Comparison of ENCODE assay signal across 9 cellular contexts in genomic region chr4:133147365-133147821, GRCh38. TPM values are rescaled to one million over a fixed set of nuclear protein-coding genes. Genes with fewer than 3 reads are reported as not detected.
DNase-seq lines count a peak whose midpoint lies in the region; ATAC-seq and TF ChIP-seq lines count a peak whose summit lies in the region.
"Had no signal": no experiment of that assay in that cellular context is flagged by ENCODE, and none has a peak within 500 bp of the region (broad histone marks: within the 10 kb centered on the region; RNA-seq: fewer than 3 reads in every experiment).

No MANE protein-coding gene starts in this region.

- H3K4me1 Mint-ChIP-seq in neural progenitor cell: peaks cover 41% of the 10 kb centered on the region

- H4K20me1 ChIP-seq in neural progenitor cell (ENCODE audit: low read depth): peaks cover 7% of the 10 kb centered on the region

- H3K36me3 Mint-ChIP-seq in neural progenitor cell: no peaks in the 10 kb centered on the region

- peak overlapping the region; percentile 81 for H2AFZ ChIP-seq in neural progenitor cell (replicated peaks)

- BruUV-seq in A673 (replicated peaks; lab: Mats Ljungman, UMichigan): no TSS peak

- no peak for TF ChIP-seq EP300 in Ishikawa (IDR thresholded peaks at IDR 0.05; ENCODE audit: borderline replicate concordance)

- no peak for TF ChIP-seq RAD21 in Ishikawa (IDR thresholded peaks at IDR 0.05; ENCODE audit: low read depth)

- CTCF ChIA-PET in A673 (lab: Charles Lee): interaction anchor here (0.6 to 1.0 kb wide), 4 partner anchors 43 to 1759 kb away, joined by 3 read pairs; no protein-coding TSS in a partner anchor

- no peaks in the 10 kb centered on the region for H3K36me3 ChIP-seq in A673 (ENCODE audit: insufficient read depth, low read length, poor library complexity, severe bottlenecking)
- H3K36me3 ChIP-seq in ectodermal cell (ENCODE audit: control insufficient read depth, insufficient read depth, low read length): no peaks in the 10 kb centered on the region
- H3K36me3 ChIP-seq in neural progenitor cell: no peaks in the 10 kb centered on the region

- H3F3A ChIP-seq in neural progenitor cell (ENCODE audit: low read depth): peaks cover 27% of the 10 kb centered on the region

- in situ Hi-C loops in GM13977 (cut with MboI; ENCODE audit: low pct_unique_long_range_greater_than_20kb, low sequenced_read_pairs, unreplicated experiment): no loop called here

- peak; percentile 21 for DNase-seq in A673 (ENCODE audit: low spot score)
- peak; percentile 26 for DNase-seq in neural progenitor cell (ENCODE audit: low spot score)
- DNase-seq in GM13977 (ENCODE audit: low spot score): no peak
- DNase-seq in NCI-H226: no peak
- no peak for DNase-seq in GM19238 (ENCODE audit: insufficient read length, low spot score)
- DNase-seq: stimulated activated CD4-positive, alpha-beta T cell treated with anti-CD3 and anti-CD28 coated beads, Interleukin-1b, Interleukin-23, amount 100 ng/mL, for 48 hours had no signal

- peak overlapping the region; percentile 63 for H3K4me3 ChIP-seq in A673 (ENCODE audit: low read depth, low read length, poor library complexity, severe bottlenecking)
- peak overlapping the region; percentile 54 for H3K4me3 ChIP-seq in ectodermal cell (ENCODE audit: insufficient read depth, low read depth, low read length)
- H3K4me3 ChIP-seq in neural progenitor cell: peak overlapping the region; percentile 57

- H3K27ac Mint-ChIP-seq in neural progenitor cell: no peak overlapping the region

- WGBS in ectodermal cell, 2 experiments: 1 to 2% methylated on average over 22 of the region's 22 CpGs

- no peaks in the 10 kb centered on the region for H3K79me2 ChIP-seq in neural progenitor cell (ENCODE audit: low read depth)

- TF ChIP-seq CTCF in A673 (conservative IDR thresholded peaks at IDR 0.05; ENCODE audit: low read depth, low read length): no peak
- no peak for TF ChIP-seq CTCF in neural progenitor cell (IDR thresholded peaks at IDR 0.05)
- no peak for TF ChIP-seq CTCF in GM13977 (IDR thresholded peaks at IDR 0.05; ENCODE audit: extremely low read depth, insufficient read depth, missing control alignments)

- no peak for ATAC-seq in GM19467 (IDR thresholded peaks at IDR 0.05; ENCODE audit: unreplicated experiment)

- H3K4me3 Mint-ChIP-seq in neural progenitor cell: peak overlapping the region; percentile 93

- H3K9me3 Mint-ChIP-seq in neural progenitor cell: no peaks in the 10 kb centered on the region

- intact Hi-C loops in A673 (cut with micrococcal nuclease; ENCODE audit: unreplicated experiment): loop anchor here (5.0 kb wide), 1 partner anchor 1785 kb away; no protein-coding TSS in a partner anchor

- H3K4me1 ChIP-seq in A673 (ENCODE audit: insufficient read depth, low read length, poor library complexity, severe bottlenecking): peaks cover 7% of the 10 kb centered on the region
- peaks cover 18% of the 10 kb centered on the region for H3K4me1 ChIP-seq in ectodermal cell (ENCODE audit: control insufficient read depth, insufficient read depth, low read length)
- peaks cover 21% of the 10 kb centered on the region for H3K4me1 ChIP-seq in neural progenitor cell

- H3K9me3 ChIP-seq in A673 (ENCODE audit: low read depth, low read length, poor library complexity, severe bottlenecking) (no peaks in the 10 kb centered on the region), ectodermal cell (ENCODE audit: control insufficient read depth, low read length) (no peaks in the 10 kb centered on the region), neural progenitor cell (ENCODE audit: low read depth) (no peaks in the 10 kb centered on the region)

- no peak overlapping the region for H3K9ac ChIP-seq in neural progenitor cell

- H3K4me2 ChIP-seq in neural progenitor cell: peak overlapping the region; percentile 83

- peaks cover 33% of the 10 kb centered on the region for H3K27me3 Mint-ChIP-seq in neural progenitor cell (ENCODE audit: insufficient read depth, low read depth)

- peak overlapping the region; percentile 15 for H3K27ac ChIP-seq in A673 (ENCODE audit: low read depth, low read length, poor library complexity, severe bottlenecking)
- no peak overlapping the region for H3K27ac ChIP-seq in ectodermal cell (ENCODE audit: insufficient read depth, low read depth, low read length, poor library complexity, severe bottlenecking)
- no peak overlapping the region for H3K27ac ChIP-seq in neural progenitor cell

- H3K27me3 ChIP-seq in A673 (replicated peaks; ENCODE audit: insufficient read depth, low read depth, low read length, poor library complexity) (no peaks in the 10 kb centered on the region), ectodermal cell (ENCODE audit: control insufficient read depth, insufficient read depth, low read length, poor library complexity, severe bottlenecking) (peaks cover 67% of the 10 kb centered on the region), neural progenitor cell (peaks cover 75% of the 10 kb centered on the region)

- POLR2A ChIA-PET in A673 (lab: Charles Lee; ENCODE audit: low non-redundant PET): no interaction called here

TF ChIP-seq in Ishikawa, 13 proteins besides CTCF, POLR2A, EP300 and RAD21:
- TF ChIP-seq ZBTB7A (IDR thresholded peaks at IDR 0.05; ENCODE audit: low read depth) (peak; percentile 21; the same call in 1 of the 2 replicates), TAF1 (IDR thresholded peaks at IDR 0.05; ENCODE audit: low read depth) (no peak)

RNA-seq across cellular contexts. Expression of gene PCDH10, which starts 1.7 kb away (rescaled TPM):
- total RNA-seq in A673 (2021) (40.6 and 43.4 TPM in 2 replicates), neural progenitor cell (ENCODE audit: low replicate concordance) (0.15 and 0.46 TPM in 2 replicates)
- 10.5 TPM for polyA plus RNA-seq in ectodermal cell (2013, experiment 1 of 4)
- 10.5 TPM for polyA plus RNA-seq in ectodermal cell (2013, experiment 2 of 4)
- 7.4 TPM for polyA plus RNA-seq in ectodermal cell (2013, experiment 3 of 4)
- 8.4 TPM for polyA plus RNA-seq in ectodermal cell (2013, experiment 4 of 4)

Comparison
In these comparisons a context has a peak if more than half of its experiments do, and no peak if none do; other contexts are left out.
1. DNase-seq: peak in A673 (single experiment) and neural progenitor cell (single experiment); none in GM13977 (single experiment), NCI-H226 (single experiment) and GM19238 (single experiment).
2. RNA of gene PCDH10, which starts 1.7 kb away (total RNA-seq): 40.6 to 43.4 TPM in A673; 0.15 to 0.46 TPM in neural progenitor cell; every median in the first group is over 10 times any median in the second.
3. Peak in every context shown above with its lines, with median percentiles within 50 percentile points of each other: H3K4me3 ChIP-seq.